Comparison of ENCODE assay signal across 11 cellular contexts in genomic region chr1:15089244-15089992, GRCh38.
A peak's percentile ranks its signal among the peaks of the same experiment; 100 is the strongest.
DNase-seq lines count a peak whose midpoint lies in the region; ATAC-seq and TF ChIP-seq lines count a peak whose summit lies in the region.
"Had no signal": no experiment of that assay in that cellular context is flagged by ENCODE, and none has a peak within 500 bp of the region (broad histone marks: within the 10 kb centered on the region; RNA-seq: fewer than 3 reads in every experiment).

No MANE protein-coding gene starts in this region.

- H3K27ac ChIP-seq in endodermal cell (ENCODE audit: low read depth, low read length) (peak overlapping the region; percentile 77), neural progenitor cell (no peak overlapping the region)
- H3K27ac ChIP-seq: psoas muscle, WERI-Rb-1 had no signal

- H3K4me1 ChIP-seq in Caco-2, result peaks cover 23% of the 10 kb centered on the region
- no peaks in the 10 kb centered on the region for H3K4me1 ChIP-seq in endodermal cell (ENCODE audit: control insufficient read depth, insufficient read depth, low read length)
- H3K4me1 ChIP-seq in neural progenitor cell, result peaks cover 12% of the 10 kb centered on the region
- H3K4me1 ChIP-seq: psoas muscle had no signal

- H3K36me3 Mint-ChIP-seq in Caco-2 (ENCODE audit: insufficient read depth, unreplicated experiment) (no peaks in the 10 kb centered on the region), endodermal cell (ENCODE audit: low read depth) (no peaks in the 10 kb centered on the region), neural progenitor cell (no peaks in the 10 kb centered on the region), WTC11 (no peaks in the 10 kb centered on the region)
- H3K36me3 Mint-ChIP-seq: CD14-positive monocyte had no signal

- H3K27ac Mint-ChIP-seq in Caco-2 (ENCODE audit: unreplicated experiment) (peak overlapping the region; percentile 99), endodermal cell (no peak overlapping the region), neural progenitor cell (peak overlapping the region; percentile 70), WTC11 (no peak overlapping the region)
- H3K27ac Mint-ChIP-seq: CD14-positive monocyte had no signal

- intact Hi-C loops in Caco-2 (cut with micrococcal nuclease; ENCODE audit: unreplicated experiment), result no loop called here

- no TSS peak for BruUV-seq in Caco-2 (replicated peaks; lab: Mats Ljungman, UMichigan)

- no peak overlapping the region for H3K4me2 ChIP-seq in neural progenitor cell

- no peaks in the 10 kb centered on the region for H3F3A ChIP-seq in neural progenitor cell (ENCODE audit: low read depth)

- H3K9ac ChIP-seq in endodermal cell (ENCODE audit: extremely low read depth, low read length, poor library complexity, severe bottlenecking), result no peak overlapping the region
- H3K9ac ChIP-seq in neural progenitor cell, result no peak overlapping the region

- WGBS in endodermal cell (ENCODE audit: insufficient coverage in 1 of 2, insufficient read length in 1 of 2), 2 experiments, result 84 to 95% methylated on average over 2 to 4 of the region's 4 CpGs

- H3K4me1 Mint-ChIP-seq in Caco-2 (ENCODE audit: low read depth, unreplicated experiment) (peaks cover 25% of the 10 kb centered on the region), endodermal cell (peaks cover 10% of the 10 kb centered on the region), neural progenitor cell (peaks cover 48% of the 10 kb centered on the region), WTC11 (peaks cover 32% of the 10 kb centered on the region)

- H3K27me3 Mint-ChIP-seq in Caco-2 (ENCODE audit: insufficient read depth, unreplicated experiment) (no peaks in the 10 kb centered on the region), endodermal cell (ENCODE audit: insufficient read depth) (no peaks in the 10 kb centered on the region), neural progenitor cell (ENCODE audit: insufficient read depth, low read depth) (peaks cover 5% of the 10 kb centered on the region), WTC11 (ENCODE audit: low read depth) (no peaks in the 10 kb centered on the region)

- POLR2A ChIA-PET in Caco-2 (lab: Charles Lee) (no interaction called here), WTC11 (lab: Charles Lee) (interaction anchor here (0.6 kb wide), 1 partner anchor 362 kb away, joined by 5 read pairs; no protein-coding TSS in a partner anchor)

- no peak overlapping the region for H2AFZ ChIP-seq in neural progenitor cell (replicated peaks)

- H3K4me3 Mint-ChIP-seq in Caco-2 (ENCODE audit: unreplicated experiment) (no peak overlapping the region), endodermal cell (no peak overlapping the region), neural progenitor cell (no peak overlapping the region), WTC11 (no peak overlapping the region)

- DNase-seq in Caco-2 (no peak), NCI-H510A (lab: John Stamatoyannopoulos, UW) (peak; percentile 30), endodermal cell (no peak), neural progenitor cell (ENCODE audit: low spot score) (no peak), middle frontal gyrus (ENCODE audit: extremely low spot score, low spot score) (no peak), activated gamma-delta T cell (lab: John Stamatoyannopoulos, UW) (no peak), WTC11 (ENCODE audit: low spot score) (no peak)
- DNase-seq: psoas muscle, WERI-Rb-1 had no signal

- H3K9me3 Mint-ChIP-seq in Caco-2 (ENCODE audit: unreplicated experiment), result no peaks in the 10 kb centered on the region
- no peaks in the 10 kb centered on the region for H3K9me3 Mint-ChIP-seq in endodermal cell
- no peaks in the 10 kb centered on the region for H3K9me3 Mint-ChIP-seq in neural progenitor cell
- no peaks in the 10 kb centered on the region for H3K9me3 Mint-ChIP-seq in WTC11
- H3K9me3 Mint-ChIP-seq: CD14-positive monocyte had no signal

- ATAC-seq in HG03520 (IDR thresholded peaks at IDR 0.05; ENCODE audit: unreplicated experiment) (no peak), WTC11 (no peak)
- ATAC-seq: psoas muscle had no signal

- H3K27me3 ChIP-seq in Caco-2 (replicated peaks; ENCODE audit: control insufficient read depth, insufficient read depth, low read length) (no peaks in the 10 kb centered on the region), endodermal cell (ENCODE audit: control insufficient read depth, insufficient read depth, low read length, poor library complexity, severe bottlenecking) (no peaks in the 10 kb centered on the region), neural progenitor cell (no peaks in the 10 kb centered on the region)

- H3K4me3 ChIP-seq in Caco-2 (ENCODE audit: low read depth, low read length), result no peak overlapping the region
- H3K4me3 ChIP-seq in endodermal cell (ENCODE audit: low read length), result no peak overlapping the region
- no peak overlapping the region for H3K4me3 ChIP-seq in neural progenitor cell
- H3K4me3 ChIP-seq: psoas muscle had no signal

- H4K20me1 ChIP-seq in neural progenitor cell (ENCODE audit: low read depth), result no peaks in the 10 kb centered on the region

- H3K36me3 ChIP-seq in Caco-2 (ENCODE audit: control insufficient read depth, insufficient read depth, low read length) (no peaks in the 10 kb centered on the region), endodermal cell (ENCODE audit: control insufficient read depth, insufficient read depth, low read length) (no peaks in the 10 kb centered on the region), neural progenitor cell (no peaks in the 10 kb centered on the region)
- H3K36me3 ChIP-seq: WERI-Rb-1 had no signal

- no peaks in the 10 kb centered on the region for H3K79me2 ChIP-seq in neural progenitor cell (ENCODE audit: low read depth)

- TF ChIP-seq CTCF in Caco-2 (IDR thresholded peaks at IDR 0.05; ENCODE audit: insufficient read depth in 1 of 2, low read depth in 1 of 2, low read length in 1 of 2, severe bottlenecking in 1 of 2, unreplicated experiment in 1 of 2), result no peak
- TF ChIP-seq CTCF in endodermal cell (conservative IDR thresholded peaks at IDR 0.05), result no peak
- TF ChIP-seq CTCF in neural progenitor cell (IDR thresholded peaks at IDR 0.05), result no peak
- TF ChIP-seq CTCF in WTC11 (IDR thresholded peaks at IDR 0.05), result no peak

- CTCF ChIA-PET in Caco-2 (lab: Charles Lee), result interaction anchor here (0.7 to 2.4 kb wide), 3 partner anchors 9 to 284 kb away, joined by 3 to 7 read pairs (median 6); no protein-coding TSS in a partner anchor
- CTCF ChIA-PET in WTC11 (lab: Charles Lee), result interaction anchor here (0.5 to 1.5 kb wide), 13 partner anchors 7 to 517 kb away, joined by 3 to 6 read pairs (median 4); no protein-coding TSS in a partner anchor

- H3K9me3 ChIP-seq in Caco-2 (no peaks in the 10 kb centered on the region), endodermal cell (ENCODE audit: control insufficient read depth, low read length) (no peaks in the 10 kb centered on the region), neural progenitor cell (ENCODE audit: low read depth) (no peaks in the 10 kb centered on the region)
- H3K9me3 ChIP-seq: psoas muscle had no signal

TF ChIP-seq in WTC11, 78 proteins besides CTCF, POLR2A, EP300 and RAD21:
- TF ChIP-seq, protein P1, sequence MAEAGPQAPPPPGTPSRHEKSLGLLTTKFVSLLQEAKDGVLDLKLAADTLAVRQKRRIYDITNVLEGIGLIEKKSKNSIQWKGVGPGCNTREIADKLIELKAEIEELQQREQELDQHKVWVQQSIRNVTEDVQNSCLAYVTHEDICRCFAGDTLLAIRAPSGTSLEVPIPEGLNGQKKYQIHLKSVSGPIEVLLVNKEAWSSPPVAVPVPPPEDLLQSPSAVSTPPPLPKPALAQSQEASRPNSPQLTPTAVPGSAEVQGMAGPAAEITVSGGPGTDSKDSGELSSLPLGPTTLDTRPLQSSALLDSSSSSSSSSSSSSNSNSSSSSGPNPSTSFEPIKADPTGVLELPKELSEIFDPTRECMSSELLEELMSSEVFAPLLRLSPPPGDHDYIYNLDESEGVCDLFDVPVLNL (CRISPR knock-in tag; IDR thresholded peaks at IDR 0.05; ENCODE audit: borderline replicate concordance, low read depth), result no peak
- no peak for TF ChIP-seq ZNF416 (CRISPR knock-in tag; IDR thresholded peaks at IDR 0.05)
- no peak for TF ChIP-seq NR3C1 (CRISPR knock-in tag; conservative IDR thresholded peaks at IDR 0.05; ENCODE audit: low read depth)

Comparison
In these comparisons a context has a peak if more than half of its experiments do, and no peak if none do; other contexts are left out.
1. H3K27ac Mint-ChIP-seq: peak in Caco-2 (single experiment) and neural progenitor cell (single experiment); none in endodermal cell (single experiment) and WTC11 (single experiment).